In the genomic region with DNA sequence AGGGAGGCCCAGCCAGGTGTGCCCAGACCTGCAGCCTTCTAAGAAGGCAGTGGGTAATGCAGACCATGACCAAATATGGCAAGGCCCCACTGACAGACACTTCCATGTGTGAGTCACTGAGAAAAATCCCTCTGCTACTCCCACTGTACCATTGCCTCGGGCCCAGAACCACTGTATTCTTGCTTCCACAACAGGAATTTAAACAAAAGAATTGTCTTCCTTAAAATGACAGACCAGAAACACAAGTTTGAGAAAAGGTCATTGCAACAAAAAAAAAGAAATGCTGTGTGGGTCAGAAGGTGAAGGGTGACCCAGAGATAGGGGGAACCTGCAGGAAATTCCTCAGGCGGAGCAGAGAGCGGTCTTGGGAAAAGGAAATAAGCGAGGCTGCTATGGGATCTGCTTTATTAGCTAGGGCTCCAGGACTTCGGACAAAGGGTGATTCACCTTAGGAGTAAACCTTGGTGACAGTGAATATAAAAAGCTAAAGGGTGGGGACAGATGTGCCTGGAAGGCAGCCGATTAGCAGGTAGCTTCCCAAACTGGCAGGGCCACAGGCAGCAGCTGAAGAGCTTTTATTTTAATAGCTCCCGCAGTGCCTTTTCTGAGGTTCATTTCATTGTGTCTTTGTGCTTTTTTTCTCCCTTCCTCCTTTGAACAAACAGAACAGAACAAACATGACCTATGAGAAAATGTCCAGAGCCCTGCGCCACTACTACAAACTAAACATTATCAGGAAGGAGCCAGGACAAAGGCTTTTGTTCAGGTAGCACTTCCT, we compare ENCODE assay signal across 1 cellular context.
A peak's percentile ranks its signal among the peaks of the same experiment; 100 is the strongest.
TF ChIP-seq lines count a peak whose summit lies in the region.

No MANE protein-coding gene starts in this region.

TF ChIP-seq in HepG2, 621 proteins besides CTCF, POLR2A, EP300 and RAD21 (continued from another document and continues in another):
- TF ChIP-seq, protein P1, sequence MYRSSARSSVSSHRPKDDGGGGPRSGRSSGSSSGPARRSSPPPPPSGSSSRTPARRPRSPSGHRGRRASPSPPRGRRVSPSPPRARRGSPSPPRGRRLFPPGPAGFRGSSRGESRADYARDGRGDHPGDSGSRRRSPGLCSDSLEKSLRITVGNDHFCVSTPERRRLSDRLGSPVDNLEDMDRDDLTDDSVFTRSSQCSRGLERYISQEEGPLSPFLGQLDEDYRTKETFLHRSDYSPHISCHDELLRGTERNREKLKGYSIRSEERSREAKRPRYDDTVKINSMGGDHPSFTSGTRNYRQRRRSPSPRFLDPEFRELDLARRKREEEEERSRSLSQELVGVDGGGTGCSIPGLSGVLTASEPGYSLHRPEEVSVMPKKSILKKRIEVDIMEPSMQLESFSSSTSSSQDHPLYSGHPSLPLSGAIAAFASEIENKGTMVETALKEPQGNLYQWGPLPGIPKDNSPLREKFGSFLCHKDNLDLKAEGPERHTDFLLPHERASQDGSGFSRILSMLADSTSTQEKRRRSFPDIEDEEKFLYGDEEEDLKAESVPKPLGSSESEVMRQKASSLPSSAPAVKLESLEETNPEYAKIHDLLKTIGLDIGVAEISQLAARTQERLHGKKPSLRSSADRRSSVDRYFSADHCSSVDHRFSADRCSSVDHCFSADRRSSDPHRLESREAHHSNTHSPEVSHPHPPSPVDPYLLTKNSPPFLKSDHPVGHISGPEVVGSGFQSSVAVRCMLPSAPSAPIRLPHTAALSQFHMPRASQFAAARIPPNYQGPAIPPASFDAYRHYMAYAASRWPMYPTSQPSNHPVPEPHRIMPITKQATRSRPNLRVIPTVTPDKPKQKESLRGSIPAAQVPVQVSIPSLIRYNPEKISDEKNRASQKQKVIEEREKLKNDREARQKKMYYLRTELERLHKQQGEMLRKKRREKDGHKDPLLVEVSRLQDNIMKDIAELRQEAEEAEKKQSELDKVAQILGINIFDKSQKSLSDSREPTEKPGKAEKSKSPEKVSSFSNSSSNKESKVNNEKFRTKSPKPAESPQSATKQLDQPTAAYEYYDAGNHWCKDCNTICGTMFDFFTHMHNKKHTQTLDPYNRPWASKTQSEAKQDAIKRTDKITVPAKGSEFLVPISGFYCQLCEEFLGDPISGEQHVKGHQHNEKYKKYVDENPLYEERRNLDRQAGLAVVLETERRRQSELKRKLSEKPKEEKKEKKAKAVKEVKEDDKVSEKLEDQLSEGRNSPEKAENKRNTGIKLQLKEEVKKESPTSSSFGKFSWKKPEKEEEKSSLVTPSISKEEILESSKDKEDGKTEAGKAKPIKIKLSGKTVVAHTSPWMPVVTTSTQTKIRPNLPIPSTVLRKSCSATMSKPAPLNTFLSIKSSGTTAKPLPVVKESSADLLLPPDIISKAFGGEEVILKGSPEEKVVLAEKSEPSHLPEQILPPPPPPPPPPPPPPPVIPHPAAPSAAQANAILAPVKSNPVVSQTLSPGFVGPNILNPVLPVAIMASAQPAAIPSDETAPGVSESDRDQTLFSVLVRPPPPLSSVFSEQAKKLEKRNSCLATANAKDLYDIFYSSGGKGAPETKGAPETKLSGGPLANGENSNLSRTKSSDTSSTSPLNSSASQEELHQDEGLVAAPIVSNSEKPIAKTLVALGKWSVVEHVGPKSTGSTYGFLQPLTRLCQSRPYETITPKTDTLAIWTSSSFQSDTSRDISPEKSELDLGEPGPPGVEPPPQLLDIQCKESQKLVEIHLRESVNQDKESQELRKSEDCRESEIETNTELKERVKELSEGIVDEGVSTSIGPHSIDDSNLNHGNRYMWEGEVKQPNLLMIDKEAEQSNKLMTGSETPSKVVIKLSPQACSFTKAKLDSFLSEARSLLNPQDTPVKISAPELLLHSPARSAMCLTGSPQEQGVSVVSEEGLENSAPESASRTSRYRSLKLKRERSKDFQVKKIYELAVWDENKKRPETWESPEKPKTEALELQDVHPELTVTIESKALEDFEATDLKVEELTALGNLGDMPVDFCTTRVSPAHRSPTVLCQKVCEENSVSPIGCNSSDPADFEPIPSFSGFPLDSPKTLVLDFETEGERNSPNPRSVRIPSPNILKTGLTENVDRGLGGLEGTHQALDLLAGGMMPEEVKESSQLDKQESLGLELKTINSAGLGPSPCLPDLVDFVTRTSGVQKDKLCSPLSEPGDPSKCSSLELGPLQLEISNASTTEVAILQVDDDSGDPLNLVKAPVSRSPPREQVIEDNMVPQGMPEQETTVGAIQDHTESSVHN (CRISPR knock-in tag; IDR thresholded peaks at IDR 0.05), result no peak
- TF ChIP-seq ZNF577 (CRISPR knock-in tag; IDR thresholded peaks at IDR 0.05; ENCODE audit: borderline replicate concordance, low read depth) (no peak), PAF1 (CRISPR knock-in tag; IDR thresholded peaks at IDR 0.05) (no peak), ZNF543 (CRISPR knock-in tag; IDR thresholded peaks at IDR 0.05) (no peak), MBNL3 (CRISPR knock-in tag; conservative IDR thresholded peaks at IDR 0.05) (no peak), ZNF737 (CRISPR knock-in tag; IDR thresholded peaks at IDR 0.05; ENCODE audit: borderline replicate concordance) (no peak), HNRNPUL1 (IDR thresholded peaks at IDR 0.05; ENCODE audit: low read depth, low read length) (no peak), TBX2 (CRISPR knock-in tag; IDR thresholded peaks at IDR 0.05; ENCODE audit: borderline replicate concordance) (0 out of 2 replicates have a peak, but pooled peaks have one; percentile 31), KLF16 (CRISPR knock-in tag; IDR thresholded peaks at IDR 0.05) (no peak), SNAI1 (CRISPR knock-in tag; IDR thresholded peaks at IDR 0.05; ENCODE audit: borderline replicate concordance) (no peak), ZNF552 (CRISPR knock-in tag; IDR thresholded peaks at IDR 0.05; ENCODE audit: borderline replicate concordance) (no peak), HNRNPH1 (optimal IDR thresholded peaks at IDR 0.05; ENCODE audit: low read depth, low read length) (no peak), ZFAT (CRISPR knock-in tag; conservative IDR thresholded peaks at IDR 0.05) (no peak), ARID2 (CRISPR knock-in tag; IDR thresholded peaks at IDR 0.05; ENCODE audit: borderline replicate concordance) (no peak), RNF2 (conservative IDR thresholded peaks at IDR 0.05; ENCODE audit: low read depth) (no peak), SMYD3 (CRISPR knock-in tag; IDR thresholded peaks at IDR 0.05) (no peak), HIVEP1 (CRISPR knock-in tag; IDR thresholded peaks at IDR 0.05) (no peak), REXO4 (CRISPR knock-in tag; IDR thresholded peaks at IDR 0.05; ENCODE audit: borderline replicate concordance) (no peak), TSC22D2 (CRISPR knock-in tag; IDR thresholded peaks at IDR 0.05; ENCODE audit: borderline replicate concordance) (no peak), ZNF614 (CRISPR knock-in tag; IDR thresholded peaks at IDR 0.05; ENCODE audit: borderline replicate concordance) (0 out of 2 replicates have a peak, but pooled peaks have one; percentile 15), AHR (CRISPR knock-in tag; IDR thresholded peaks at IDR 0.05) (no peak), CBX5 (CRISPR knock-in tag; IDR thresholded peaks at IDR 0.05; ENCODE audit: borderline replicate concordance) (no peak), ZFP37 (CRISPR knock-in tag; IDR thresholded peaks at IDR 0.05; ENCODE audit: borderline replicate concordance) (no peak)
- TF ChIP-seq, protein P2, sequence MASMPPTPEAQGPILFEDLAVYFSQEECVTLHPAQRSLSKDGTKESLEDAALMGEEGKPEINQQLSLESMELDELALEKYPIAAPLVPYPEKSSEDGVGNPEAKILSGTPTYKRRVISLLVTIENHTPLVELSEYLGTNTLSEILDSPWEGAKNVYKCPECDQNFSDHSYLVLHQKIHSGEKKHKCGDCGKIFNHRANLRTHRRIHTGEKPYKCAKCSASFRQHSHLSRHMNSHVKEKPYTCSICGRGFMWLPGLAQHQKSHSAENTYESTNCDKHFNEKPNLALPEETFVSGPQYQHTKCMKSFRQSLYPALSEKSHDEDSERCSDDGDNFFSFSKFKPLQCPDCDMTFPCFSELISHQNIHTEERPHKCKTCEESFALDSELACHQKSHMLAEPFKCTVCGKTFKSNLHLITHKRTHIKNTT (CRISPR knock-in tag; IDR thresholded peaks at IDR 0.05), result no peak
- TF ChIP-seq, protein P3, sequence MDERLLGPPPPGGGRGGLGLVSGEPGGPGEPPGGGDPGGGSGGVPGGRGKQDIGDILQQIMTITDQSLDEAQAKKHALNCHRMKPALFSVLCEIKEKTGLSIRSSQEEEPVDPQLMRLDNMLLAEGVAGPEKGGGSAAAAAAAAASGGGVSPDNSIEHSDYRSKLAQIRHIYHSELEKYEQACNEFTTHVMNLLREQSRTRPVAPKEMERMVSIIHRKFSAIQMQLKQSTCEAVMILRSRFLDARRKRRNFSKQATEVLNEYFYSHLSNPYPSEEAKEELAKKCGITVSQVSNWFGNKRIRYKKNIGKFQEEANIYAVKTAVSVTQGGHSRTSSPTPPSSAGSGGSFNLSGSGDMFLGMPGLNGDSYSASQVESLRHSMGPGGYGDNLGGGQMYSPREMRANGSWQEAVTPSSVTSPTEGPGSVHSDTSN (CRISPR knock-in tag; IDR thresholded peaks at IDR 0.05), result no peak
- TF ChIP-seq, protein P4, sequence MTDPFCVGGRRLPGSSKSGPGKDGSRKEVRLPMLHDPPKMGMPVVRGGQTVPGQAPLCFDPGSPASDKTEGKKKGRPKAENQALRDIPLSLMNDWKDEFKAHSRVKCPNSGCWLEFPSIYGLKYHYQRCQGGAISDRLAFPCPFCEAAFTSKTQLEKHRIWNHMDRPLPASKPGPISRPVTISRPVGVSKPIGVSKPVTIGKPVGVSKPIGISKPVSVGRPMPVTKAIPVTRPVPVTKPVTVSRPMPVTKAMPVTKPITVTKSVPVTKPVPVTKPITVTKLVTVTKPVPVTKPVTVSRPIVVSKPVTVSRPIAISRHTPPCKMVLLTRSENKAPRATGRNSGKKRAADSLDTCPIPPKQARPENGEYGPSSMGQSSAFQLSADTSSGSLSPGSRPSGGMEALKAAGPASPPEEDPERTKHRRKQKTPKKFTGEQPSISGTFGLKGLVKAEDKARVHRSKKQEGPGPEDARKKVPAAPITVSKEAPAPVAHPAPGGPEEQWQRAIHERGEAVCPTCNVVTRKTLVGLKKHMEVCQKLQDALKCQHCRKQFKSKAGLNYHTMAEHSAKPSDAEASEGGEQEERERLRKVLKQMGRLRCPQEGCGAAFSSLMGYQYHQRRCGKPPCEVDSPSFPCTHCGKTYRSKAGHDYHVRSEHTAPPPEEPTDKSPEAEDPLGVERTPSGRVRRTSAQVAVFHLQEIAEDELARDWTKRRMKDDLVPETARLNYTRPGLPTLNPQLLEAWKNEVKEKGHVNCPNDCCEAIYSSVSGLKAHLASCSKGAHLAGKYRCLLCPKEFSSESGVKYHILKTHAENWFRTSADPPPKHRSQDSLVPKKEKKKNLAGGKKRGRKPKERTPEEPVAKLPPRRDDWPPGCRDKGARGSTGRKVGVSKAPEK (CRISPR knock-in tag; IDR thresholded peaks at IDR 0.05; ENCODE audit: borderline replicate concordance), result no peak
- TF ChIP-seq, protein P5, sequence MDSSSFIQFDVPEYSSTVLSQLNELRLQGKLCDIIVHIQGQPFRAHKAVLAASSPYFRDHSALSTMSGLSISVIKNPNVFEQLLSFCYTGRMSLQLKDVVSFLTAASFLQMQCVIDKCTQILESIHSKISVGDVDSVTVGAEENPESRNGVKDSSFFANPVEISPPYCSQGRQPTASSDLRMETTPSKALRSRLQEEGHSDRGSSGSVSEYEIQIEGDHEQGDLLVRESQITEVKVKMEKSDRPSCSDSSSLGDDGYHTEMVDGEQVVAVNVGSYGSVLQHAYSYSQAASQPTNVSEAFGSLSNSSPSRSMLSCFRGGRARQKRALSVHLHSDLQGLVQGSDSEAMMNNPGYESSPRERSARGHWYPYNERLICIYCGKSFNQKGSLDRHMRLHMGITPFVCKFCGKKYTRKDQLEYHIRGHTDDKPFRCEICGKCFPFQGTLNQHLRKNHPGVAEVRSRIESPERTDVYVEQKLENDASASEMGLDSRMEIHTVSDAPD (CRISPR knock-in tag; IDR thresholded peaks at IDR 0.05), result no peak
- TF ChIP-seq, protein P6, sequence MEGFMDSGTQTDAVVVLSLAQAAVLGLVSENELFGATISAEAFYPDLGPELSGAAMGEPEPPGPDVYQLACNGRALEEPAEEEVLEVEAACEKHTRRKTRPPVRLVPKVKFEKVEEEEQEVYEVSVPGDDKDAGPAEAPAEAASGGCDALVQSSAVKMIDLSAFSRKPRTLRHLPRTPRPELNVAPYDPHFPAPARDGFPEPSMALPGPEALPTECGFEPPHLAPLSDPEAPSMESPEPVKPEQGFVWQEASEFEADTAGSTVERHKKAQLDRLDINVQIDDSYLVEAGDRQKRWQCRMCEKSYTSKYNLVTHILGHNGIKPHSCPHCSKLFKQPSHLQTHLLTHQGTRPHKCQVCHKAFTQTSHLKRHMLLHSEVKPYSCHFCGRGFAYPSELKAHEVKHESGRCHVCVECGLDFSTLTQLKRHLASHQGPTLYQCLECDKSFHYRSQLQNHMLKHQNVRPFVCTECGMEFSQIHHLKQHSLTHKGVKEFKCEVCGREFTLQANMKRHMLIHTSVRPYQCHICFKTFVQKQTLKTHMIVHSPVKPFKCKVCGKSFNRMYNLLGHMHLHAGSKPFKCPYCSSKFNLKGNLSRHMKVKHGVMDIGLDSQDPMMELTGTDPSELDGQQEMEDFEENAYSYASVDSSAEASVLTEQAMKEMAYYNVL (CRISPR knock-in tag; IDR thresholded peaks at IDR 0.05; ENCODE audit: borderline replicate concordance), result peak; percentile 99
- TF ChIP-seq, protein P7, sequence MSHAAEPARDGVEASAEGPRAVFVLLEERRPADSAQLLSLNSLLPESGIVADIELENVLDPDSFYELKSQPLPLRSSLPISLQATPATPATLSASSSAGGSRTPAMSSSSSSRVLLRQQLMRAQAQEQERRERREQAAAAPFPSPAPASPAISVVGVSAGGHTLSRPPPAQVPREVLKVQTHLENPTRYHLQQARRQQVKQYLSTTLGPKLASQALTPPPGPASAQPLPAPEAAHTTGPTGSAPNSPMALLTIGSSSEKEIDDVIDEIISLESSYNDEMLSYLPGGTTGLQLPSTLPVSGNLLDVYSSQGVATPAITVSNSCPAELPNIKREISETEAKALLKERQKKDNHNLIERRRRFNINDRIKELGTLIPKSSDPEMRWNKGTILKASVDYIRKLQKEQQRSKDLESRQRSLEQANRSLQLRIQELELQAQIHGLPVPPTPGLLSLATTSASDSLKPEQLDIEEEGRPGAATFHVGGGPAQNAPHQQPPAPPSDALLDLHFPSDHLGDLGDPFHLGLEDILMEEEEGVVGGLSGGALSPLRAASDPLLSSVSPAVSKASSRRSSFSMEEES (CRISPR knock-in tag; IDR thresholded peaks at IDR 0.05), result no peak
